9 cellular contexts compared by ENCODE assay signal in genomic region chr5:145834917-145835838, GRCh38. TPM values are rescaled to one million over a fixed set of nuclear protein-coding genes. Genes with fewer than 3 reads are reported as not detected.
DNase-seq lines count a peak whose midpoint lies in the region; ATAC-seq and TF ChIP-seq lines count a peak whose summit lies in the region.
"Had no signal": no experiment of that assay in that cellular context is flagged by ENCODE, and none has a peak within 500 bp of the region (broad histone marks: within the 10 kb centered on the region; RNA-seq: fewer than 3 reads in every experiment).

Gene PRELID2 (minus strand): TSS chr5:145835342. CDS start chr5:145835251, 91 bp downstream.

- H3K27ac Mint-ChIP-seq in activated B cell treated with CpG ODN at 0.5 μM for 24 hours = no peak within 1 kb of the TSS

- DNase-seq in SIG-M5 treated with dmso at 0.1 percent for 504 hours (lab: John Stamatoyannopoulos, UW; ENCODE audit: unreplicated experiment) (peak; percentile 62), SIG-M5 (lab: John Stamatoyannopoulos, UW) (no peak), NCI-H2107 (lab: John Stamatoyannopoulos, UW) (peak; percentile 39), activated B cell treated with CpG ODN at 0.5 μM for 24 hours (peak; percentile 55), coronary artery (ENCODE audit: low spot score) (peak; percentile 89)
- peak; percentile 6 to 16 for DNase-seq in stimulated activated CD4-positive, alpha-beta T cell treated with anti-CD3 and anti-CD28 coated beads, Interleukin-15, amount 100 ng/mL, for 1 hour (ENCODE audit: low read depth in 1 of 2, low spot score in 1 of 2)
- DNase-seq: DND-41 had no signal

- peaks cover 14% of the 10 kb centered on the region for H3K4me1 Mint-ChIP-seq in activated B cell treated with CpG ODN at 0.5 μM for 24 hours

- intact Hi-C loops in activated B cell treated with CpG ODN at 0.5 μM for 24 hours (cut with micrococcal nuclease) = loop anchor here (10.0 kb wide), 1 partner anchor 610 kb away; the partner anchor contains the start of gene TCERG1

- H3K27ac ChIP-seq in coronary artery = peak within 1 kb of the TSS; percentile 80 to 85
- peak within 1 kb of the TSS; percentile 55 for H3K27ac ChIP-seq in layer of hippocampus (ENCODE audit: low read depth, low read length)

- H3K27me3 ChIP-seq in layer of hippocampus (ENCODE audit: control insufficient read depth, insufficient read depth, low read length) = no peaks in the 10 kb centered on the region

- H3K9me3 Mint-ChIP-seq in activated B cell treated with CpG ODN at 0.5 μM for 24 hours = no peaks in the 10 kb centered on the region

- ATAC-seq in HG02885 (IDR thresholded peaks at IDR 0.05; ENCODE audit: poor library complexity, unreplicated experiment) = peak; percentile 69
- peak; percentile 90 for ATAC-seq in activated B cell treated with CpG ODN at 0.5 μM for 24 hours (ENCODE audit: low read depth)

- TF ChIP-seq CTCF in activated B cell treated with CpG ODN at 0.5 μM for 24 hours (IDR thresholded peaks at IDR 0.05) (no peak), coronary artery (IDR thresholded peaks at IDR 0.05) (no peak)

- H3K36me3 Mint-ChIP-seq in activated B cell treated with CpG ODN at 0.5 μM for 24 hours (ENCODE audit: low read depth) = no peaks in the 10 kb centered on the region

- POLR2A ChIA-PET in activated B cell treated with CpG ODN at 0.5 μM for 24 hours (lab: Charles Lee) = no interaction called here

- H3K4me3 ChIP-seq in coronary artery = peak within 1 kb of the TSS; percentile 90

- peak within 1 kb of the TSS; percentile 78 for H3K4me3 Mint-ChIP-seq in activated B cell treated with CpG ODN at 0.5 μM for 24 hours

- CTCF ChIA-PET in activated B cell treated with CpG ODN at 0.5 μM for 24 hours (lab: Charles Lee) = interaction anchor here (1.7 kb wide), 1 partner anchor 9 kb away, joined by 9 read pairs; no protein-coding TSS in a partner anchor

- peaks cover 2% of the 10 kb centered on the region for H3K27me3 Mint-ChIP-seq in activated B cell treated with CpG ODN at 0.5 μM for 24 hours

RNA-seq across cellular contexts. Expression of gene PRELID2, which starts in this region (rescaled TPM):
- 2.6 and 3.3 TPM in 2 replicates for total RNA-seq in activated B cell treated with CpG ODN at 0.5 μM for 24 hours
